Comparison of ENCODE assay signal across 16 cellular contexts in genomic region chr19:5218255-5218855, GRCh38.
DNase-seq lines count a peak whose midpoint lies in the region; TF ChIP-seq lines count a peak whose summit lies in the region.
"Had no signal": no experiment of that assay in that cellular context is flagged by ENCODE, and none has a peak within 500 bp of the region (broad histone marks: within the 10 kb centered on the region; RNA-seq: fewer than 3 reads in every experiment).

No MANE protein-coding gene starts in this region.

- H3K4me1 ChIP-seq in A673 (ENCODE audit: insufficient read depth, low read length, poor library complexity, severe bottlenecking), result no peaks in the 10 kb centered on the region
- H3K4me1 ChIP-seq: Caco-2 had no signal

- no peak overlapping the region for H3K4me3 ChIP-seq in A673 (ENCODE audit: low read depth, low read length, poor library complexity, severe bottlenecking)
- H3K4me3 ChIP-seq in H7 (ENCODE audit: insufficient read depth, low read depth, low read length), result no peak overlapping the region
- H3K4me3 ChIP-seq: BLaER1 treated with 17β-estradiol and CSF1 and Interleukin-3, amounts not matched to agents 10 nM and 100 nM had no signal

- TF ChIP-seq CTCF in A673 (conservative IDR thresholded peaks at IDR 0.05; ENCODE audit: low read depth, low read length), result no peak

- H3K36me3 ChIP-seq in A673 (ENCODE audit: insufficient read depth, low read length, poor library complexity, severe bottlenecking) (peaks cover 90% of the 10 kb centered on the region), H7 (replicated peaks; ENCODE audit: control insufficient read depth, insufficient read depth, low read length) (peaks cover 64% of the 10 kb centered on the region)

- DNase-seq in A673 (ENCODE audit: low spot score) (no peak), H7 (peak; percentile 28), mesenteric fat pad (ENCODE audit: low spot score) (peak; percentile 76), activated T-cell treated with anti-CD3 and anti-CD28 coated beads for 4 hours (no peak), cerebellar cortex (ENCODE audit: low spot score) (no peak)
- no peak for DNase-seq in activated CD8-positive, alpha-beta memory T cell treated with anti-CD3 and anti-CD28 coated beads, Interleukin-2, amount 50 U/mL, for 4 hours
- DNase-seq: 8988T; AML-193; Caco-2; Calu3; CD4-positive, alpha-beta T cell; CD8-positive, alpha-beta T cell; DMS79 treated with DMSO at 0.1 percent for 48 hours; GF-D8 had no signal

- POLR2A ChIA-PET in A673 (lab: Charles Lee; ENCODE audit: low non-redundant PET), result no interaction called here

- CTCF ChIA-PET in A673 (lab: Charles Lee), result no interaction called here

- BruUV-seq in A673 (replicated peaks; lab: Mats Ljungman, UMichigan), result TSS peak; percentile 10

- intact Hi-C loops in A673 (cut with micrococcal nuclease; ENCODE audit: unreplicated experiment), result no loop called here

- H3K27me3 ChIP-seq in A673 (replicated peaks; ENCODE audit: insufficient read depth, low read depth, low read length, poor library complexity) (no peaks in the 10 kb centered on the region), H7 (ENCODE audit: control insufficient read depth, insufficient read depth, low read length) (no peaks in the 10 kb centered on the region)
- H3K27me3 ChIP-seq: BLaER1 treated with 17β-estradiol and CSF1 and Interleukin-3, amounts not matched to agents 10 nM and 100 nM had no signal

- no peaks in the 10 kb centered on the region for H3K9me3 ChIP-seq in A673 (ENCODE audit: low read depth, low read length, poor library complexity, severe bottlenecking)
- H3K9me3 ChIP-seq: BLaER1 treated with 17β-estradiol and CSF1 and Interleukin-3, amounts not matched to agents 10 nM and 100 nM; Caco-2 had no signal

- no peak overlapping the region for H3K27ac ChIP-seq in A673 (ENCODE audit: low read depth, low read length, poor library complexity, severe bottlenecking)
- H3K27ac ChIP-seq: C4-2B had no signal

Comparison
In these comparisons a context has a peak if more than half of its experiments do, and no peak if none do; other contexts are left out.
1. DNase-seq: peak in H7 (single experiment) and mesenteric fat pad (single experiment); none in A673 (single experiment), activated CD8-positive, alpha-beta memory T cell treated with anti-CD3 and anti-CD28 coated beads, Interleukin-2, amount 50 U/mL, for 4 hours (single experiment), activated T-cell treated with anti-CD3 and anti-CD28 coated beads for 4 hours (single experiment) and cerebellar cortex (single experiment).